ENCODE assay signal across 16 cellular contexts in genomic region chr1:6417961-6418667, GRCh38. TPM values are rescaled to one million over a fixed set of nuclear protein-coding genes. Genes with fewer than 3 reads are reported as not detected.
"Had no signal": no experiment of that assay in that cellular context is flagged by ENCODE, and none has a peak within 500 bp of the region (broad histone marks: within the 10 kb centered on the region; RNA-seq: fewer than 3 reads in every experiment).

No MANE protein-coding gene starts in this region.

- ATAC-seq: activated T-helper 17 cell treated with anti-CD3 and anti-CD28 coated beads, Interleukin-2, amount 50 U/mL, for 72 hours; body of pancreas; heart left ventricle; left lung; sciatic nerve; WTC11 had no signal

- H3K4me3 ChIP-seq: body of pancreas, left lung had no signal

- H3K9me3 ChIP-seq: body of pancreas, heart left ventricle, left lung had no signal

- H3K27ac ChIP-seq: body of pancreas, heart left ventricle, left lung had no signal

- H3K36me3 ChIP-seq: heart left ventricle, left lung had no signal

- DNase-seq: activated CD4-positive, alpha-beta T cell treated with anti-CD3 and anti-CD28 coated beads, Interleukin-2, amount 10 ng/mL, durations not matched to agents 24 days and 14 days; activated CD8-positive, alpha-beta memory T cell treated with anti-CD3 and anti-CD28 coated beads for 24 hours; activated naive CD4-positive, alpha-beta T cell treated with anti-CD3 and anti-CD28 coated beads, Interleukin-2, amount 10 ng/mL, durations not matched to agents 7 days and 5 days; amniotic stem cell; body of pancreas; dermis blood vessel endothelial cell; foreskin melanocyte; heart left ventricle; mesenchymal stem cell; stimulated activated CD4-positive, alpha-beta T cell treated with anti-CD3 and anti-CD28 coated beads, Interleukin-12 subunit alpha, Interleukin-12 subunit beta, amount 100 ng/mL, for 4 hours; stimulated activated naive CD4-positive, alpha-beta T cell treated with Interleukin-2 at 50 U/mL for 16 hours had no signal

RNA-seq across cellular contexts. Expression of gene HES2, which starts 1.6 kb away (rescaled TPM):
- total RNA-seq: endodermal cell, sciatic nerve had no signal
